In genomic region chr5:172801184-172801671, GRCh38 we compare ENCODE assay signal across 8 cellular contexts. TPM values are rescaled to one million over a fixed set of nuclear protein-coding genes. Genes with fewer than 3 reads are reported as not detected.
DNase-seq lines count a peak whose midpoint lies in the region; ATAC-seq and TF ChIP-seq lines count a peak whose summit lies in the region.

No MANE protein-coding gene starts in this region.

- no peaks in the 10 kb centered on the region for H3K36me3 Mint-ChIP-seq in naive thymus-derived CD4-positive, alpha-beta T cell

- ATAC-seq in GM18861 (IDR thresholded peaks at IDR 0.05; ENCODE audit: unreplicated experiment) (no peak), GM18517 (IDR thresholded peaks at IDR 0.05; ENCODE audit: unreplicated experiment) (no peak), HG03108 (IDR thresholded peaks at IDR 0.05; ENCODE audit: unreplicated experiment) (no peak)
- no peak for ATAC-seq in naive thymus-derived CD4-positive, alpha-beta T cell

- intact Hi-C loops in naive thymus-derived CD4-positive, alpha-beta T cell (cut with micrococcal nuclease), result no loop called here

- peaks cover 65% of the 10 kb centered on the region for H3K4me1 ChIP-seq in SJSA1 (replicated peaks)
- peaks cover 49% of the 10 kb centered on the region for H3K4me1 ChIP-seq in fibroblast of lung (ENCODE audit: control insufficient read depth, extremely low read depth, insufficient read depth, low read length)
- H3K4me1 ChIP-seq in trophoblast cell (ENCODE audit: control insufficient read depth in 1 of 2, insufficient read depth in 2 of 2, low read length in 2 of 2), result peaks cover 4 to 14% of the 10 kb centered on the region in 2 experiments
- H3K4me1 ChIP-seq in naive thymus-derived CD4-positive, alpha-beta T cell (ENCODE audit: control insufficient read depth in 2 of 2, insufficient read depth in 2 of 2, low read length in 2 of 2), result no peaks in the 10 kb centered on the region

- H3K4me2 ChIP-seq in fibroblast of lung (ENCODE audit: extremely low read depth, insufficient read depth, low read length), result peak overlapping the region; percentile 61
- no peak overlapping the region for H3K4me2 ChIP-seq in trophoblast cell (ENCODE audit: low read length)

- H4K8ac ChIP-seq in trophoblast cell (ENCODE audit: low read depth, low read length), result no peak overlapping the region

- H4K91ac ChIP-seq in trophoblast cell (ENCODE audit: low read depth, low read length), result no peak overlapping the region

- H3K27me3 ChIP-seq in SJSA1 (replicated peaks) (no peaks in the 10 kb centered on the region), fibroblast of lung (ENCODE audit: control insufficient read depth, insufficient read depth, low read length) (no peaks in the 10 kb centered on the region), trophoblast cell (ENCODE audit: insufficient read depth, low read length) (no peaks in the 10 kb centered on the region)
- no peaks in the 10 kb centered on the region for H3K27me3 ChIP-seq in naive thymus-derived CD4-positive, alpha-beta T cell (ENCODE audit: control insufficient read depth in 2 of 2, insufficient read depth in 2 of 2, low read length in 2 of 2)

- H3K4me3 ChIP-seq in SJSA1, result no peak overlapping the region
- no peak overlapping the region for H3K4me3 ChIP-seq in fibroblast of lung (replicated peaks in 1 of 4; ENCODE audit: control extremely low read depth in 1 of 4, insufficient read depth in 1 of 4, low read depth in 3 of 4, low read length in 4 of 4)
- no peak overlapping the region for H3K4me3 ChIP-seq in trophoblast cell (ENCODE audit: low read depth, low read length)
- no peak overlapping the region for H3K4me3 ChIP-seq in naive thymus-derived CD4-positive, alpha-beta T cell (ENCODE audit: low read length)

- H2BK120ac ChIP-seq in trophoblast cell (ENCODE audit: insufficient read depth, low read length, poor library complexity), result no peak overlapping the region

- H2BK5ac ChIP-seq in trophoblast cell (ENCODE audit: low read depth, low read length, poor library complexity), result no peak overlapping the region

- TF ChIP-seq CTCF in fibroblast of lung (conservative IDR thresholded peaks at IDR 0.05 in 1 of 2, IDR thresholded peaks at IDR 0.05 in 1 of 2; ENCODE audit: low read depth in 1 of 2, low read length in 2 of 2), result no peak

- H3K9me3 ChIP-seq in SJSA1 (replicated peaks) (no peaks in the 10 kb centered on the region), fibroblast of lung (ENCODE audit: control insufficient read depth, insufficient read depth, low read depth, low read length) (no peaks in the 10 kb centered on the region), trophoblast cell (ENCODE audit: insufficient read depth, low read depth, low read length) (no peaks in the 10 kb centered on the region)
- H3K9me3 ChIP-seq in naive thymus-derived CD4-positive, alpha-beta T cell (ENCODE audit: control insufficient read depth in 2 of 3, low read length in 3 of 3), result no peaks in the 10 kb centered on the region

- no peak overlapping the region for H3K23ac ChIP-seq in trophoblast cell (ENCODE audit: low read length)

- H3K4me1 Mint-ChIP-seq in naive thymus-derived CD4-positive, alpha-beta T cell, result peaks cover 0 to 9% (median 5%) of the 10 kb centered on the region in 7 donors

- CTCF ChIA-PET in naive thymus-derived CD4-positive, alpha-beta T cell (lab: Charles Lee), result no interaction called here

- no peaks in the 10 kb centered on the region for H4K20me1 ChIP-seq in fibroblast of lung (ENCODE audit: control insufficient read depth, extremely low read depth, insufficient read depth, low read length)

- H3K9me3 Mint-ChIP-seq in naive thymus-derived CD4-positive, alpha-beta T cell, result peaks cover 0 to 2% (median 0%) of the 10 kb centered on the region in 11 donors

- no peak overlapping the region for H3K14ac ChIP-seq in trophoblast cell (ENCODE audit: low read length)

- H3K79me2 ChIP-seq in fibroblast of lung (ENCODE audit: control insufficient read depth, insufficient read depth, low read length) (no peaks in the 10 kb centered on the region), trophoblast cell (ENCODE audit: control insufficient read depth, insufficient read depth, low read length, poor library complexity) (no peaks in the 10 kb centered on the region)

- in situ Hi-C loops in Caki2 (cut with HindIII; ENCODE audit: low pct_unique_long_range_greater_than_20kb, low sequenced_read_pairs), result no loop called here

- POLR2A ChIA-PET in naive thymus-derived CD4-positive, alpha-beta T cell (lab: Charles Lee), result no interaction called here

- no peaks in the 10 kb centered on the region for H3K79me1 ChIP-seq in trophoblast cell (ENCODE audit: low read length)

- no peaks in the 10 kb centered on the region for H3K27me3 Mint-ChIP-seq in naive thymus-derived CD4-positive, alpha-beta T cell

- no CpG with 5 or more reads among the region's 4 CpGs for WGBS in trophoblast cell (ENCODE audit: extremely low coverage, insufficient coverage, insufficient read length)

- H3K9ac ChIP-seq in fibroblast of lung (ENCODE audit: insufficient read depth, low read length) (peak overlapping the region; percentile 64), trophoblast cell (ENCODE audit: low read length) (no peak overlapping the region)

- no peak overlapping the region for H3K4ac ChIP-seq in trophoblast cell (ENCODE audit: low read depth, low read length)

- no peak overlapping the region for H2AFZ ChIP-seq in fibroblast of lung (ENCODE audit: low read length)
- no peak overlapping the region for H2AFZ ChIP-seq in trophoblast cell (ENCODE audit: insufficient read depth, low read length, poor library complexity)

- H2AK5ac ChIP-seq in trophoblast cell (ENCODE audit: low read length), result no peak overlapping the region

- no peak overlapping the region for H2BK12ac ChIP-seq in trophoblast cell (ENCODE audit: low read length)

- H3K27ac Mint-ChIP-seq in naive thymus-derived CD4-positive, alpha-beta T cell, result peak overlapping the region in 1 of 9 donors; percentile 32

- no peaks in the 10 kb centered on the region for H3K36me3 ChIP-seq in SJSA1
- H3K36me3 ChIP-seq in fibroblast of lung (ENCODE audit: control insufficient read depth, insufficient read depth, low read length), result no peaks in the 10 kb centered on the region
- no peaks in the 10 kb centered on the region for H3K36me3 ChIP-seq in trophoblast cell (ENCODE audit: control insufficient read depth in 1 of 2, insufficient read depth in 2 of 2, low read length in 2 of 2)
- no peaks in the 10 kb centered on the region for H3K36me3 ChIP-seq in naive thymus-derived CD4-positive, alpha-beta T cell (ENCODE audit: control insufficient read depth in 2 of 3, insufficient read depth in 3 of 3, low read length in 3 of 3)

- H3K27ac ChIP-seq in SJSA1, result peak overlapping the region; percentile 88
- H3K27ac ChIP-seq in fibroblast of lung (ENCODE audit: insufficient read depth, low read length), result peak overlapping the region; percentile 97
- no peak overlapping the region for H3K27ac ChIP-seq in trophoblast cell (ENCODE audit: low read depth, low read length)
- no peak overlapping the region for H3K27ac ChIP-seq in naive thymus-derived CD4-positive, alpha-beta T cell (ENCODE audit: low read depth, low read length)

- no peak overlapping the region for H4K12ac ChIP-seq in trophoblast cell (ENCODE audit: low read depth, low read length)

- DNase-seq in Caki2 (ENCODE audit: low read depth) (peak; percentile 60), SJSA1 (ENCODE audit: low read depth in 1 of 2, low spot score in 2 of 2) (peak; percentile 89 to 91), fibroblast of lung (ENCODE audit: low read depth in 2 of 2) (peak; percentile 91 to 97), trophoblast cell (peak; percentile 97 to 99)
- no peak for DNase-seq in naive thymus-derived CD4-positive, alpha-beta T cell

- no peak overlapping the region for H3K18ac ChIP-seq in trophoblast cell (ENCODE audit: low read length)

- no peak overlapping the region for H3K4me3 Mint-ChIP-seq in naive thymus-derived CD4-positive, alpha-beta T cell

RNA-seq across cellular contexts. Expression of gene DUSP1, which starts 30.2 kb away (rescaled TPM):
- 143 and 159 TPM in 2 replicates for total RNA-seq in Caki2 (2014; rRNA removed; shearing (Covaris generic); ENCODE audit: low replicate concordance)
- total RNA-seq in SJSA1 (2014; rRNA removed; shearing (Covaris generic)), result 322 and 475 TPM in 2 replicates
- 56.5 and 148 TPM in 2 replicates for total RNA-seq in fibroblast of lung
- polyA plus RNA-seq in fibroblast of lung, result 121 and 291 TPM in 2 replicates
- 89.4 and 192 TPM in 2 replicates for polyA plus RNA-seq in fibroblast of lung (2012)
- 200 and 307 TPM in 2 replicates for polyA minus RNA-seq in fibroblast of lung (ENCODE audit: low replicate concordance)
- 12.0 and 12.4 TPM in 2 replicates for polyA plus RNA-seq in trophoblast cell (2013)
- total RNA-seq in naive thymus-derived CD4-positive, alpha-beta T cell, result 1,000 to 10,000 TPM in 2 of 5 experiments, 10 to 100 TPM in 2, 1 to 10 TPM in 1; 5.4 to 2,522 (median 40.7) TPM
- polyA plus RNA-seq in naive thymus-derived CD4-positive, alpha-beta T cell, result 10 to 100 TPM; 53.5 to 81.3 TPM

RNA-seq across cellular contexts. Expression of gene ERGIC1, which starts 32.8 kb away (rescaled TPM):
- 76.3 and 84.8 TPM in 2 replicates for total RNA-seq in Caki2 (2014; rRNA removed; shearing (Covaris generic); ENCODE audit: low replicate concordance)
- total RNA-seq in SJSA1 (2014; rRNA removed; shearing (Covaris generic)), result 115 and 202 TPM in 2 replicates
- total RNA-seq in fibroblast of lung, result 70.9 and 113 TPM in 2 replicates
- 168 and 171 TPM in 2 replicates for polyA plus RNA-seq in fibroblast of lung
- 173 and 195 TPM in 2 replicates for polyA plus RNA-seq in fibroblast of lung (2012)
- polyA minus RNA-seq in fibroblast of lung (ENCODE audit: low replicate concordance), result 269 and 362 TPM in 2 replicates
- 53.9 and 54.4 TPM in 2 replicates for polyA plus RNA-seq in trophoblast cell (2013)
- 10 to 100 TPM; 44.4 to 71.3 (median 53.5) TPM for total RNA-seq in naive thymus-derived CD4-positive, alpha-beta T cell
- 10 to 100 TPM; 18.3 to 18.9 TPM for polyA plus RNA-seq in naive thymus-derived CD4-positive, alpha-beta T cell

Comparison
In these comparisons a context has a peak if more than half of its experiments do, and no peak if none do; other contexts are left out.
1. DNase-seq: peak in Caki2 (single experiment), SJSA1 (2 of 2), fibroblast of lung (2 of 2) and trophoblast cell (2 of 2); none in naive thymus-derived CD4-positive, alpha-beta T cell (0 of 9).
2. H3K27ac ChIP-seq: peak in SJSA1 (single experiment) and fibroblast of lung (single experiment); none in trophoblast cell (single experiment) and naive thymus-derived CD4-positive, alpha-beta T cell (single experiment).